20 cellular contexts compared by ENCODE assay signal in genomic region chr20:63821824-63822223, GRCh38. TPM values are rescaled to one million over a fixed set of nuclear protein-coding genes. Genes with fewer than 3 reads are reported as not detected.
"Had no signal": no experiment of that assay in that cellular context is flagged by ENCODE, and none has a peak within 500 bp of the region (broad histone marks: within the 10 kb centered on the region; RNA-seq: fewer than 3 reads in every experiment).

No MANE protein-coding gene starts in this region.

- ATAC-seq: activated naive CD8-positive, alpha-beta T cell treated with anti-CD3 and anti-CD28 coated beads, Interleukin-2, amount 50 U/mL, for 24 hours; natural killer cell treated with Interleukin-12 subunit alpha and Interleukin-12 subunit beta and Interleukin-15 and Interleukin-18, amount 100 ng/mL, for 72 hours had no signal

- H3K4me3 ChIP-seq: ascending aorta, cardiac muscle cell, colonic mucosa, prostate gland, upper lobe of right lung had no signal

- FAIRE-seq: islet of Langerhans had no signal

- H3K27me3 ChIP-seq: ascending aorta, cardiac muscle cell, colonic mucosa, heart left ventricle, upper lobe of right lung had no signal

- H3K27ac ChIP-seq: ascending aorta, cardiac muscle cell, colonic mucosa, prostate gland, VCaP had no signal

- H3K36me3 Mint-ChIP-seq: natural killer cell treated with Interleukin-12 subunit alpha and Interleukin-12 subunit beta and Interleukin-15 and Interleukin-18, amount 100 ng/mL, for 72 hours had no signal

- DNase-seq: activated CD4-positive, alpha-beta T cell treated with anti-CD3 and anti-CD28 coated beads for 4 hours; activated naive CD4-positive, alpha-beta T cell treated with Interleukin-2 at 50 U/mL for 16 hours; activated naive CD8-positive, alpha-beta T cell treated with anti-CD3 and anti-CD28 coated beads, Interleukin-2, amount 50 U/mL, for 24 hours; colonic mucosa; effector CD4-positive, alpha-beta T cell; foreskin melanocyte; occipital lobe; stimulated activated naive CD4-positive, alpha-beta T cell treated with Interleukin-2 at 50 U/mL for 16 hours; upper lobe of right lung had no signal

- H3K36me3 ChIP-seq: ascending aorta, cardiac muscle cell, colonic mucosa, prostate gland, upper lobe of right lung had no signal

- H3K9me3 ChIP-seq: ascending aorta, colonic mucosa, heart left ventricle, prostate gland, upper lobe of right lung had no signal

- H3K27ac Mint-ChIP-seq: activated naive CD8-positive, alpha-beta T cell treated with anti-CD3 and anti-CD28 coated beads, Interleukin-2, amount 50 U/mL, for 24 hours; natural killer cell treated with Interleukin-12 subunit alpha and Interleukin-12 subunit beta and Interleukin-15 and Interleukin-18, amount 100 ng/mL, for 72 hours had no signal

- H3K4me3 Mint-ChIP-seq: activated naive CD8-positive, alpha-beta T cell treated with anti-CD3 and anti-CD28 coated beads, Interleukin-2, amount 50 U/mL, for 24 hours; natural killer cell treated with Interleukin-12 subunit alpha and Interleukin-12 subunit beta and Interleukin-15 and Interleukin-18, amount 100 ng/mL, for 72 hours had no signal

- H3K9me3 Mint-ChIP-seq: activated naive CD8-positive, alpha-beta T cell treated with anti-CD3 and anti-CD28 coated beads, Interleukin-2, amount 50 U/mL, for 24 hours; natural killer cell treated with Interleukin-12 subunit alpha and Interleukin-12 subunit beta and Interleukin-15 and Interleukin-18, amount 100 ng/mL, for 72 hours had no signal

- H3K4me1 ChIP-seq: ascending aorta, colonic mucosa, prostate gland had no signal

RNA-seq across cellular contexts. Expression of gene ABHD16B, which starts 39.5 kb away (rescaled TPM):
- total RNA-seq: ascending aorta; cardiac muscle cell; colonic mucosa; heart left ventricle; left lobe of liver; mucosa of gallbladder; natural killer cell treated with Interleukin-12 subunit alpha and Interleukin-12 subunit beta and Interleukin-15 and Interleukin-18, amount 100 ng/mL, for 72 hours; occipital lobe; sciatic nerve; T-helper 2 cell treated with Interferon-gamma antibody and Interleukin-4, amounts not matched to agents 100 ng/mL and 5 ng/mL, for 36 hours; upper lobe of right lung had no signal
